In genomic region chr13:110957931-110958330, GRCh38 we compare ENCODE assay signal across 21 cellular contexts.
"Had no signal": no experiment of that assay in that cellular context is flagged by ENCODE, and none has a peak within 500 bp of the region (broad histone marks: within the 10 kb centered on the region; RNA-seq: fewer than 3 reads in every experiment).

No MANE protein-coding gene starts in this region.

- H3K4me3 Mint-ChIP-seq: activated CD8-positive, alpha-beta memory T cell treated with anti-CD3 and anti-CD28 coated beads, Interleukin-2, amount 10 ng/mL, durations not matched to agents 7 days and 5 days; activated naive CD4-positive, alpha-beta T cell treated with anti-CD3 and anti-CD28 coated beads for 36 hours; activated naive CD8-positive, alpha-beta T cell; activated T-cell treated with anti-CD3 and anti-CD28 coated beads, Interleukin-2, amount 50 U/mL, for 4 hours; T-helper 1 cell treated with Interleukin-12 subunit alpha and Interleukin-12 subunit beta and Interleukin-4 antibody, amounts not matched to agents 30 μg/mL and 1 μg/mL, for 36 hours had no signal

- H3K4me3 ChIP-seq: MG63 had no signal

- H3K27ac ChIP-seq: brain microvascular endothelial cell had no signal

- DNase-seq: activated CD4-positive, alpha-beta T cell treated with anti-CD3 and anti-CD28 coated beads for 48 hours; activated CD4-positive, alpha-beta T cell treated with anti-CD3 and anti-CD28 coated beads, Interleukin-2, amount 50 U/mL, for 4 hours; activated CD4-positive, CD25-positive, alpha-beta regulatory T cell treated with anti-CD3 and anti-CD28 coated beads, Interleukin-2, amount 50 U/mL, for 72 hours; activated CD8-positive, alpha-beta memory T cell treated with anti-CD3 and anti-CD28 coated beads, Interleukin-2, amount 10 ng/mL, durations not matched to agents 7 days and 5 days; activated gamma-delta T cell; activated naive CD4-positive, alpha-beta T cell treated with anti-CD3 and anti-CD28 coated beads for 36 hours; activated T-cell treated with anti-CD3 and anti-CD28 coated beads, Interleukin-2, amount 50 U/mL, for 4 hours; amygdala; brain microvascular endothelial cell; cerebellar nuclear complex; MG63; NCI-H1092 treated with DMSO at 0.1 percent for 48 hours; NCI-H1417 treated with DMSO at 0.1 percent for 48 hours; NCI-H1694; NCI-H2029; NCI-H345; NCI-H510A treated with DMSO at 0.1 percent for 48 hours; NCI-H69; SHP77 treated with DMSO at 0.1 percent for 48 hours had no signal

- ATAC-seq: activated CD8-positive, alpha-beta memory T cell treated with anti-CD3 and anti-CD28 coated beads, Interleukin-2, amount 10 ng/mL, durations not matched to agents 7 days and 5 days; activated T-cell treated with anti-CD3 and anti-CD28 coated beads, Interleukin-2, amount 50 U/mL, for 4 hours had no signal

- H3K27ac Mint-ChIP-seq: activated CD8-positive, alpha-beta memory T cell treated with anti-CD3 and anti-CD28 coated beads, Interleukin-2, amount 10 ng/mL, durations not matched to agents 7 days and 5 days; activated naive CD4-positive, alpha-beta T cell treated with anti-CD3 and anti-CD28 coated beads for 36 hours; activated naive CD8-positive, alpha-beta T cell; T-helper 1 cell treated with Interleukin-12 subunit alpha and Interleukin-12 subunit beta and Interleukin-4 antibody, amounts not matched to agents 30 μg/mL and 1 μg/mL, for 36 hours had no signal

- H3K27me3 ChIP-seq: brain microvascular endothelial cell, MG63 had no signal

- H3K36me3 ChIP-seq: brain microvascular endothelial cell, MG63 had no signal
